Comparison of ENCODE assay signal across 10 cellular contexts in the genomic region with DNA sequence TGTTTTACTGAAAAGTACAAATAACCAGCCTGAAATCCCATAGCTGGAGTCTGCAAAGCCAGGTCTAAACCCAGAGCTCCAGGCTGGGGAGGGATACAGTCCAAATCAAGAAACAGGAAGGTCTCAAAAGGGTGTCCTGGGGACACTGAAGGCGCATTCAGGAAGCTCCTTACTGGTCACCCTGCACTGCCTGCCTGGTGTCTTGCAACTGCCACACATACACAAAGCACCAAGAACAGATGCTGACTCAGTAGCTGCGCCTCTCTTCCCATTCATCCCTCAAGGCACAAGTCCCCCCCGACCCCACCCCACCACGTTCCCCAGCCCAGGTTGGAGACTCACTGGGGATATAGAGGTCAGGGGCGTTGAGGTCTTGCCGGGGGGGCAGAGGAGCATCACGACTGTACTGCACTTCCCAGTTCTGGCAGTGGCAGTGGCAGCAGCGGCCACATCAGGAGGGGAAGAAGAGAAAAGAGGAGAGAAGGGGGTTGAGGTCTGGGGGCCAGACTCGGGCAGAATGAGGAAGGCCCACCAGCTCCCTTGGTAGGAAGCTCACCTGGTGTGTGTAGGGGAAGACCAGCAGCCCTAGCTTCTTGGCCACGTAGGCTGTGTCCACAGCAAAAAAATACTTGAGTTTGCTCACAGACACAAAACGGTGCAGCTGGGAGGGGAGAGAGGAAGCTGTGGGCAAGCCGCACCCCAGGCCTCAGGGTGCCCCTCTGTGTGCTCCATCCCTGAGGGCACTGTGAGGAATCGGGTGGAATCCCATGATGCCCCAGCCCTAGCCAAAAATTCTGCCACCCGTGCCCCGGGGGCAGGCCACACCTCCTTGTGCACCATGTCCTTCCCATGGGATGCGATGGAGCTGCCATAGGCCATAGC. TPM values are rescaled to one million over a fixed set of nuclear protein-coding genes. Genes with fewer than 3 reads are reported as not detected.
DNase-seq lines count a peak whose midpoint lies in the region; ATAC-seq and TF ChIP-seq lines count a peak whose summit lies in the region.
"Had no signal": no experiment of that assay in that cellular context is flagged by ENCODE, and none has a peak within 500 bp of the region (broad histone marks: within the 10 kb centered on the region; RNA-seq: fewer than 3 reads in every experiment).

No MANE protein-coding gene starts in this region.

- TF ChIP-seq CTCF in AG10803 (conservative IDR thresholded peaks at IDR 0.05; ENCODE audit: low read length) = no peak
- TF ChIP-seq CTCF in KMS-11 (conservative IDR thresholded peaks at IDR 0.05; ENCODE audit: low read depth, low read length) = no peak
- no peak for TF ChIP-seq CTCF in mammary epithelial cell (conservative IDR thresholded peaks at IDR 0.05 in 1 of 2, IDR thresholded peaks at IDR 0.05 in 1 of 2; ENCODE audit: extremely low read depth in 1 of 2, insufficient read depth in 1 of 2, low read depth in 1 of 2, low read length in 2 of 2)

- DNase-seq in AG10803 (ENCODE audit: low read depth) (no peak), mammary epithelial cell (no peak), naive B cell (no peak), NCI-H1930 (lab: John Stamatoyannopoulos, UW) (no peak), anterior cingulate cortex (lab: John Stamatoyannopoulos, UW) (no peak), HUDEP-2 (lab: John Stamatoyannopoulos, UW; ENCODE audit: unreplicated experiment in 76 of 76) (no peak)

- no peaks in the 10 kb centered on the region; the same call in 1 of the 2 replicates for H3K27me3 ChIP-seq in KMS-11 (ENCODE audit: insufficient read depth, low read depth)
- peaks cover 6% of the 10 kb centered on the region for H3K27me3 ChIP-seq in mammary epithelial cell (ENCODE audit: insufficient read depth, low read length)

- in situ Hi-C loops in mammary epithelial cell (cut with MboI; ENCODE audit: low sequenced_read_pairs in 2 of 2) = no loop called here

- CTCF ChIA-PET in mammary epithelial cell (lab: Charles Lee; ENCODE audit: low non-redundant PET) = no interaction called here

- H3K36me3 Mint-ChIP-seq in naive B cell = no peaks in the 10 kb centered on the region

- no peak for ATAC-seq in naive B cell (ENCODE audit: low read depth in 2 of 2)
- ATAC-seq in HG03439 (IDR thresholded peaks at IDR 0.05; ENCODE audit: unreplicated experiment) = no peak

- peaks cover 23% of the 10 kb centered on the region for H3K4me1 ChIP-seq in KMS-11 (ENCODE audit: low read depth, poor library complexity, severe bottlenecking)
- peaks cover 19% of the 10 kb centered on the region for H3K4me1 ChIP-seq in mammary epithelial cell (ENCODE audit: insufficient read depth, low read length)

- no TSS peak for BruUV-seq in mammary epithelial cell (replicated peaks; lab: Mats Ljungman, UMichigan)

- H3K9ac ChIP-seq in KMS-11 (no peak overlapping the region), mammary epithelial cell (ENCODE audit: insufficient read depth, low read length) (peak overlapping the region; percentile 81)

- H3K9me3 ChIP-seq in mammary epithelial cell (replicated peaks; ENCODE audit: insufficient read depth, low read length) = no peaks in the 10 kb centered on the region

- dilution Hi-C loops in mammary epithelial cell (cut with HindIII; ENCODE audit: low sequenced_read_pairs) = loop anchor here (5.0 kb wide), 1 partner anchor 35 kb away; no protein-coding TSS in a partner anchor

- H3K4me3 Mint-ChIP-seq in naive B cell = peak overlapping the region; percentile 84 to 98 (median 92)

- H2AFZ ChIP-seq in KMS-11 (ENCODE audit: low read depth) (no peak overlapping the region), mammary epithelial cell (ENCODE audit: low read depth, low read length) (no peak overlapping the region)

- H3K4me1 Mint-ChIP-seq in naive B cell = peaks cover 38 to 56% (median 42%) of the 10 kb centered on the region in 3 donors

- no peaks in the 10 kb centered on the region for H3K9me3 Mint-ChIP-seq in naive B cell

- H3K79me2 ChIP-seq in KMS-11 (ENCODE audit: insufficient read depth, low read depth) (peaks cover 8% of the 10 kb centered on the region; the same call in 1 of the 2 replicates), mammary epithelial cell (ENCODE audit: insufficient read depth, low read length) (peaks cover 25% of the 10 kb centered on the region)

- 61% methylated on average over 13 of the region's 16 CpGs for WGBS in mammary epithelial cell (ENCODE audit: low coverage, missing lambda C conversion rate)

- intact Hi-C loops in mammary epithelial cell (cut with micrococcal nuclease) = loop anchor here (1.0 to 2.0 kb wide), 2 partner anchors 20 to 51 kb away; no protein-coding TSS in a partner anchor

- H3K4me3 ChIP-seq in AG10803 (ENCODE audit: low read length) (peak overlapping the region; percentile 91), KMS-11 (IDR thresholded peaks at IDR 0.05; ENCODE audit: insufficient read depth, low read depth, low read length) (no peak overlapping the region), mammary epithelial cell (replicated peaks in 1 of 3; ENCODE audit: insufficient read depth in 1 of 3, low read depth in 2 of 3, low read length in 3 of 3) (peak overlapping the region; percentile 73 to 75 (median 73))

- peaks cover 4 to 11% (median 9%) of the 10 kb centered on the region in 3 donors for H3K27me3 Mint-ChIP-seq in naive B cell

- H3K4me2 ChIP-seq in KMS-11 (peak overlapping the region; percentile 82), mammary epithelial cell (ENCODE audit: insufficient read depth, low read depth, low read length) (peak overlapping the region; percentile 92)

- H4K20me1 ChIP-seq in KMS-11 (ENCODE audit: insufficient read depth) (no peaks in the 10 kb centered on the region), mammary epithelial cell (ENCODE audit: insufficient read depth, low read length) (no peaks in the 10 kb centered on the region)

- H3K27ac ChIP-seq in KMS-11 = no peak overlapping the region
- no peak overlapping the region for H3K27ac ChIP-seq in mammary epithelial cell (ENCODE audit: insufficient read depth, low read depth, low read length)

- peak overlapping the region in 3 of 6 donors; percentile 60 to 89 (median 84) for H3K27ac Mint-ChIP-seq in naive B cell

- no peaks in the 10 kb centered on the region for H3K36me3 ChIP-seq in KMS-11 (ENCODE audit: insufficient read depth)
- H3K36me3 ChIP-seq in mammary epithelial cell (ENCODE audit: insufficient read depth, low read length) = no peaks in the 10 kb centered on the region

RNA-seq across cellular contexts. Expression of a gene that starts 1.4 kb away (rescaled TPM):
- 100 to 1,000 TPM; 103 to 125 TPM for total RNA-seq in mammary epithelial cell
- 176 TPM for polyA plus RNA-seq in mammary epithelial cell
- polyA minus RNA-seq in mammary epithelial cell = 193 TPM
- 10 to 100 TPM; 57.1 to 82.1 (median 66.0) TPM for polyA plus RNA-seq in naive B cell (ENCODE audit: low read depth in 6 of 6)

RNA-seq across cellular contexts. Expression of a gene that starts 4.2 kb away (rescaled TPM):
- under 1 TPM; 0.17 to 0.26 TPM for total RNA-seq in mammary epithelial cell
- polyA plus RNA-seq in mammary epithelial cell = 0.06 TPM
- polyA minus RNA-seq in mammary epithelial cell = not detected
- not detected for polyA plus RNA-seq in naive B cell (ENCODE audit: low read depth in 6 of 6)
- total RNA-seq: dermis microvascular lymphatic vessel endothelial cell, M059J had no signal

RNA-seq across cellular contexts. Expression of a gene that starts 9.5 kb away (rescaled TPM):
- total RNA-seq in mammary epithelial cell = 1 to 10 TPM in 1 of 2 donors, under 1 TPM in 1; 0.33 to 1.4 TPM
- 0.62 TPM for polyA plus RNA-seq in mammary epithelial cell
- not detected for polyA minus RNA-seq in mammary epithelial cell
- polyA plus RNA-seq in naive B cell (ENCODE audit: low read depth in 6 of 6) = not detected
- total RNA-seq: dermis microvascular lymphatic vessel endothelial cell had no signal

RNA-seq across cellular contexts. Expression of a gene that starts 19.1 kb away (rescaled TPM):
- total RNA-seq in mammary epithelial cell = 100 to 1,000 TPM in 1 of 2 donors, 10 to 100 TPM in 1; 79.5 to 169 TPM
- polyA plus RNA-seq in mammary epithelial cell = 227 TPM
- 195 TPM for polyA minus RNA-seq in mammary epithelial cell
- polyA plus RNA-seq in naive B cell (ENCODE audit: low read depth in 6 of 6) = 10 to 100 TPM; 10.3 to 13.3 (median 12.2) TPM

RNA-seq across cellular contexts. Expression of a gene that starts 29.3 kb away (rescaled TPM):
- total RNA-seq in mammary epithelial cell = under 1 TPM in 1 of 2 donors, not detected in 1; 0.67 TPM
- polyA plus RNA-seq in mammary epithelial cell (not detected), naive B cell (ENCODE audit: low read depth in 6 of 6) (under 1 TPM in 5 of 6 donors, not detected in 1; 0.09 to 0.39 (median 0.24) TPM)
- polyA minus RNA-seq in mammary epithelial cell = not detected
- total RNA-seq: M059J had no signal
